ENCODE assay signal across 9 cellular contexts in genomic region chr1:152013664-152014237, GRCh38. TPM values are rescaled to one million over a fixed set of nuclear protein-coding genes. Genes with fewer than 3 reads are reported as not detected.
A peak's percentile ranks its signal among the peaks of the same experiment; 100 is the strongest.
DNase-seq lines count a peak whose midpoint lies in the region; ATAC-seq, FAIRE-seq and TF ChIP-seq lines count a peak whose summit lies in the region.
"Had no signal": no experiment of that assay in that cellular context is flagged by ENCODE, and none has a peak within 500 bp of the region (broad histone marks: within the 10 kb centered on the region; RNA-seq: fewer than 3 reads in every experiment).

No MANE protein-coding gene starts in this region.

- H3K27ac ChIP-seq in breast epithelium (no peak overlapping the region), astrocyte (ENCODE audit: low read depth, low read length) (no peak overlapping the region), lower lobe of right lung (no peak overlapping the region)
- H3K27ac ChIP-seq: neutrophil had no signal

- no peak for TF ChIP-seq POLR2A in breast epithelium (IDR thresholded peaks at IDR 0.05)

- POLR2A ChIA-PET in MCF 10A (lab: Yijun Ruan, JAX): interaction anchor here (0.9 to 5.4 kb wide), 4 partner anchors 10 to 22 kb away, joined by 5 to 43 read pairs (median 16); partner anchors contain the start of gene S100A11

- no peak for FAIRE-seq in astrocyte (lab: Jason Lieb, UNC)

- DNase-seq in MCF 10A (ENCODE audit: unreplicated experiment) (peak; percentile 76), breast epithelium (ENCODE audit: low spot score in 2 of 2) (no peak), NCI-H82 (lab: John Stamatoyannopoulos, UW) (peak; percentile 77), astrocyte (ENCODE audit: low read depth) (peak; percentile 36), lower lobe of right lung (peak; percentile 65), T-helper 9 cell (no peak)

- peaks cover 6% of the 10 kb centered on the region for H3K36me3 Mint-ChIP-seq in MCF 10A (ENCODE audit: insufficient read depth, unreplicated experiment)
- no peaks in the 10 kb centered on the region for H3K36me3 Mint-ChIP-seq in astrocyte (ENCODE audit: low read depth, unreplicated experiment)

- H3K27ac Mint-ChIP-seq in MCF 10A (ENCODE audit: low read depth, unreplicated experiment): no peak overlapping the region
- no peak overlapping the region for H3K27ac Mint-ChIP-seq in astrocyte (ENCODE audit: unreplicated experiment)

- peaks cover 12% of the 10 kb centered on the region for H3K4me1 Mint-ChIP-seq in MCF 10A (ENCODE audit: insufficient read depth, unreplicated experiment)
- peaks cover 2% of the 10 kb centered on the region for H3K4me1 Mint-ChIP-seq in astrocyte (ENCODE audit: low read depth, unreplicated experiment)

- H3K4me3 ChIP-seq in breast epithelium: no peak overlapping the region
- H3K4me3 ChIP-seq in astrocyte (ENCODE audit: insufficient read depth, low read depth, low read length): no peak overlapping the region
- H3K4me3 ChIP-seq in lower lobe of right lung: no peak overlapping the region

- no TSS peak for BruUV-seq in MCF 10A (replicated peaks; lab: Mats Ljungman, UMichigan)

- H3K27me3 ChIP-seq in breast epithelium (no peaks in the 10 kb centered on the region), astrocyte (ENCODE audit: insufficient read depth, low read length) (peaks cover 15% of the 10 kb centered on the region), lower lobe of right lung (ENCODE audit: low read depth) (no peaks in the 10 kb centered on the region)

- H3K4me3 Mint-ChIP-seq in MCF 10A (ENCODE audit: unreplicated experiment): no peak overlapping the region
- peak overlapping the region; percentile 15 for H3K4me3 Mint-ChIP-seq in astrocyte (ENCODE audit: unreplicated experiment)

- H3K79me2 ChIP-seq in astrocyte (ENCODE audit: insufficient read depth, low read length): no peaks in the 10 kb centered on the region

- H3K9me3 ChIP-seq in breast epithelium (no peaks in the 10 kb centered on the region), astrocyte (ENCODE audit: insufficient read depth, low read depth, low read length) (no peaks in the 10 kb centered on the region), lower lobe of right lung (no peaks in the 10 kb centered on the region)
- H3K9me3 ChIP-seq: neutrophil had no signal

- intact Hi-C loops in MCF 10A (cut with micrococcal nuclease): loop anchor here (1.0 to 2.0 kb wide), 3 partner anchors 21 to 79 kb away; no protein-coding TSS in a partner anchor
- intact Hi-C loops in breast epithelium (cut with DNase I; ENCODE audit: low total_unique reads): no loop called here
- intact Hi-C loops in lower lobe of right lung (cut with DNase I): no loop called here

- H3K9ac ChIP-seq in astrocyte (ENCODE audit: low read length): no peak overlapping the region

- no peak overlapping the region for H3K4me2 ChIP-seq in astrocyte (ENCODE audit: low read length)

- H3K9me3 Mint-ChIP-seq in MCF 10A (ENCODE audit: unreplicated experiment) (no peaks in the 10 kb centered on the region), astrocyte (ENCODE audit: unreplicated experiment) (no peaks in the 10 kb centered on the region)

- no peaks in the 10 kb centered on the region for H3K36me3 ChIP-seq in breast epithelium
- H3K36me3 ChIP-seq in astrocyte (ENCODE audit: insufficient read depth, low read length): no peaks in the 10 kb centered on the region
- no peaks in the 10 kb centered on the region for H3K36me3 ChIP-seq in lower lobe of right lung
- H3K36me3 ChIP-seq: neutrophil had no signal

- peak overlapping the region; percentile 13 for H2AFZ ChIP-seq in astrocyte (ENCODE audit: low read depth, low read length)

- H3K4me1 ChIP-seq in breast epithelium (no peaks in the 10 kb centered on the region), astrocyte (ENCODE audit: insufficient read depth, low read length) (no peaks in the 10 kb centered on the region), lower lobe of right lung (no peaks in the 10 kb centered on the region)

- ATAC-seq in lower lobe of right lung (peak in 1 of 2 donors; percentile 52), HG02852 (IDR thresholded peaks at IDR 0.05; ENCODE audit: unreplicated experiment) (no peak), HG03135 (IDR thresholded peaks at IDR 0.05; ENCODE audit: unreplicated experiment) (no peak)

- CTCF ChIA-PET in MCF 10A (lab: Yijun Ruan, JAX): interaction anchor here (0.5 to 8.4 kb wide), 41 partner anchors 8 to 1501 kb away, joined by 3 to 143 read pairs (median 4); partner anchors contain the start of gene C2CD4D

- H3K27me3 Mint-ChIP-seq in MCF 10A (ENCODE audit: insufficient read depth, unreplicated experiment): no peaks in the 10 kb centered on the region
- peaks cover 3% of the 10 kb centered on the region for H3K27me3 Mint-ChIP-seq in astrocyte (ENCODE audit: low read depth, unreplicated experiment)

- TF ChIP-seq CTCF in MCF 10A (IDR thresholded peaks at IDR 0.05; ENCODE audit: unreplicated experiment) (peak; percentile 75), breast epithelium (IDR thresholded peaks at IDR 0.05) (peak in 1 of 3 donors; percentile 41), astrocyte (IDR thresholded peaks at IDR 0.05; ENCODE audit: insufficient read depth, low read depth, low read length) (peak; percentile 62), lower lobe of right lung (IDR thresholded peaks at IDR 0.05) (peak; percentile 54)

- H4K20me1 ChIP-seq in astrocyte (ENCODE audit: insufficient read depth, low read length): no peaks in the 10 kb centered on the region

RNA-seq across cellular contexts. Expression of gene S100A10, which starts 20.1 kb away (rescaled TPM):
- total RNA-seq in MCF 10A (2022) (1,693 and 1,694 TPM in 2 replicates), breast epithelium (100 to 1,000 TPM in 1 of 3 donors, 10 to 100 TPM in 2; 70.4 to 156 (median 84.9) TPM), astrocyte (1,137 and 1,257 TPM in 2 replicates), lower lobe of right lung (602 TPM)

RNA-seq across cellular contexts. Expression of gene S100A11, which starts 23.1 kb away (rescaled TPM):
- total RNA-seq in MCF 10A (2022) (1,562 and 1,998 TPM in 2 replicates), breast epithelium (100 to 1,000 TPM; 220 to 325 (median 275) TPM), astrocyte (1,415 and 1,482 TPM in 2 replicates), lower lobe of right lung (737 TPM)

Comparison
In these comparisons a context has a peak if more than half of its experiments do, and no peak if none do; other contexts are left out.
1. DNase-seq: peak in MCF 10A (single experiment), NCI-H82 (single experiment), astrocyte (single experiment) and lower lobe of right lung (single experiment); none in breast epithelium (0 of 2) and T-helper 9 cell (single experiment).